1 cellular context compared by ENCODE assay signal in genomic region chr10:35493196-35494118, GRCh38.
TF ChIP-seq lines count a peak whose summit lies in the region.

No MANE protein-coding gene starts in this region.

TF ChIP-seq in IMR-90, 13 proteins besides CTCF, POLR2A, EP300 and RAD21 (continued from another document):
- no peak for TF ChIP-seq MAZ (IDR thresholded peaks at IDR 0.05; ENCODE audit: borderline replicate concordance, low read depth, low read length)
- TF ChIP-seq CEBPB (IDR thresholded peaks at IDR 0.05; ENCODE audit: low read depth, low read length) = no peak
- TF ChIP-seq SMC3 (IDR thresholded peaks at IDR 0.05; ENCODE audit: low read depth, low read length) = no peak
- no peak for TF ChIP-seq RCOR1 (IDR thresholded peaks at IDR 0.05; ENCODE audit: insufficient replicate concordance, low read length)
- TF ChIP-seq USF2 (IDR thresholded peaks at IDR 0.05; ENCODE audit: low read depth, low read length) = no peak
- no peak for TF ChIP-seq CHD1 (IDR thresholded peaks at IDR 0.05; ENCODE audit: low read depth, low read length)
- TF ChIP-seq MAFK (IDR thresholded peaks at IDR 0.05; ENCODE audit: low read depth, low read length) = no peak
